Comparison of ENCODE assay signal across 9 cellular contexts in the genomic region with DNA sequence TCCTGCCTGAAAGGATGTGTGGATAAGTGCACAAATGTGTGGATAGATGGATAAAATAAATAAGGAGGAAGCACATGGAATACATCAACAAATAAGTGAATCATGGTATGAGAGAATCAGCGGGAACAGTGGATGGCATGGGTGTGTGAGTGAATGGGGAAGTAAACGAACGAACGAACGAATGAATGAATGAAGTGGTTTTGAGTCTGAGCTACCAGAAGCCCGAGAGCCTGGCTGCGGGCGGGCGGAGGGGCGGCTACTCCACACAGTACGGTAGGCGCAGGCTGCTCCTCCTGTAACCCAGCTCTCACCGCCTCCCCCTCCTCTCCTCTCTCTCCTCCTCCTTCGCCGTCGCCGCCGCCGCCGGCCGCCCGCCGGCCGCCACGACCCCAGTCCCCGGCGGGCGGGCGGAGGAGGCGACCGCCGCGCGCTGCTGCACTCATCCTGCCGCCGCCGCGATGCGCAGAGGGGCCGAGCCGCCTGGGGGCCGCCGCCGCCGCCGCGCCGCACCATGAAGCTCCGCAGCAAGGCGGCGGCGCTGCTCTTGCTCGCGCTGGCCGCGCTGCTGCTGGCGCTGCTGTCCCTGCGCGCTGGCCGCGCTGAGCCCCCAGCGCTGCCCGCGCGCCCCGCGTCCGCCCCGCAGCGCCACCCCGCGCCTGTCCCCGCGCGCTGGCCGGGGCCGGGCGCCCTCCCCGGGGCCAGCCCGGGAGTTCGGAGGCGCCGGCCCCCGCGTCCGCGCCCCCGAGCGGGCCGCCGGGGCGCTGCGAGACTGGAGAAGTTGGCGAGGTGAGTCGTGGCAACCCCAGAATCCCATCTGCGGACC. TPM values are rescaled to one million over a fixed set of nuclear protein-coding genes. Genes with fewer than 3 reads are reported as not detected.
DNase-seq lines count a peak whose midpoint lies in the region; ATAC-seq, FAIRE-seq and TF ChIP-seq lines count a peak whose summit lies in the region.
"Had no signal": no experiment of that assay in that cellular context is flagged by ENCODE, and none has a peak within 500 bp of the region (broad histone marks: within the 10 kb centered on the region; RNA-seq: fewer than 3 reads in every experiment).

Gene GXYLT2, plus strand, starts transcription at position 324 of the 823 bp plus-strand sequence. Its CDS starts 188 bp downstream, at position 512.

- BruUV-seq in HCT116 (replicated peaks; lab: Mats Ljungman, UMichigan), result no TSS peak
- BruUV-seq in endothelial cell of umbilical vein (replicated peaks; lab: Mats Ljungman, UMichigan), result no TSS peak

- POLR2A ChIA-PET in HCT116 (lab: Charles Lee) (no interaction called here), endothelial cell of umbilical vein (lab: Charles Lee) (no interaction called here)

- peak; percentile 85 for DNase-seq in DND-41
- no peak for DNase-seq in HCT116 (ENCODE audit: low read depth, low spot score)
- DNase-seq in NCI-H2171 treated with DMSO at 0.1 percent for 48 hours (lab: John Stamatoyannopoulos, UW), result peak; percentile 60
- DNase-seq in activated CD4-positive, alpha-beta T cell treated with anti-CD3 and anti-CD28 coated beads, Interleukin-2, amount 50 U/mL, for 1 hour, result peak; percentile 2
- peak; percentile 34 for DNase-seq in endothelial cell of umbilical vein (ENCODE audit: low read depth, low spot score)
- peak; percentile 80 for DNase-seq in mesenchymal stem cell
- peak in 1 of 2 donors; percentile 53 for DNase-seq in stimulated activated effector memory CD8-positive, alpha-beta T cell treated with anti-CD3 and anti-CD28 coated beads, Interleukin-12 subunit alpha, Interleukin-12 subunit beta, amount 100 ng/mL, for 72 hours (ENCODE audit: low spot score in 2 of 2)

- H2BK12ac ChIP-seq in mesenchymal stem cell (ENCODE audit: low read length in 2 of 2), result peak within 1 kb of the TSS; percentile 24 to 48

- peak within 1 kb of the TSS; percentile 57 for H3K9ac ChIP-seq in DND-41 (ENCODE audit: low read depth, low read length)
- H3K9ac ChIP-seq in HCT116 (ENCODE audit: low read length), result peak within 1 kb of the TSS; percentile 50
- H3K9ac ChIP-seq in endothelial cell of umbilical vein (replicated peaks; ENCODE audit: extremely low read depth, insufficient read depth, low read length), result no peak within 1 kb of the TSS
- H3K9ac ChIP-seq in mesenchymal stem cell (ENCODE audit: low read length), result peak within 1 kb of the TSS; percentile 83

- no peaks in the 10 kb centered on the region for H3K9me1 ChIP-seq in endothelial cell of umbilical vein (replicated peaks; ENCODE audit: control insufficient read depth, extremely low read depth, insufficient read depth, low read length)

- RAD21 ChIA-PET in HCT116 (lab: Charles Lee; ENCODE audit: low non-redundant PET in 1 of 2, low total read pairs in 2 of 2, uncharacterized antibody in 2 of 2, unreplicated experiment in 2 of 2), result no interaction called here

- no peak for FAIRE-seq in endothelial cell of umbilical vein (lab: Jason Lieb, UNC)

- no peaks in the 10 kb centered on the region for H3K36me3 Mint-ChIP-seq in stimulated activated effector memory CD8-positive, alpha-beta T cell treated with anti-CD3 and anti-CD28 coated beads, Interleukin-12 subunit alpha, Interleukin-12 subunit beta, amount 100 ng/mL, for 72 hours

- H4K91ac ChIP-seq in mesenchymal stem cell (ENCODE audit: low read length), result no peak within 1 kb of the TSS

- peak within 1 kb of the TSS; percentile 22 for H2BK120ac ChIP-seq in mesenchymal stem cell (ENCODE audit: low read depth, low read length)

- peaks cover 1% of the 10 kb centered on the region for H3K79me1 ChIP-seq in mesenchymal stem cell (replicated peaks; ENCODE audit: low read length, poor library complexity, severe bottlenecking)

- peak within 1 kb of the TSS; percentile 90 for H4K8ac ChIP-seq in mesenchymal stem cell (ENCODE audit: low read length)

- H3K23ac ChIP-seq in mesenchymal stem cell (ENCODE audit: low read length in 2 of 2), result no peak within 1 kb of the TSS

- H2BK15ac ChIP-seq in mesenchymal stem cell (ENCODE audit: low read depth, poor library complexity, severe bottlenecking), result peak within 1 kb of the TSS; percentile 98

- H4K20me1 ChIP-seq in DND-41 (ENCODE audit: insufficient read depth, low read length) (no peaks in the 10 kb centered on the region), HCT116 (ENCODE audit: insufficient read depth) (no peaks in the 10 kb centered on the region), endothelial cell of umbilical vein (replicated peaks; ENCODE audit: control insufficient read depth, extremely low read depth, insufficient read depth, low read length) (no peaks in the 10 kb centered on the region)

- H3K9me2 ChIP-seq in HCT116 (ENCODE audit: insufficient read depth), result no peaks in the 10 kb centered on the region

- WGBS in mesenchymal stem cell, result under 1% methylated on average over 49 of the region's 96 CpGs

- no peak within 1 kb of the TSS for H3K14ac ChIP-seq in mesenchymal stem cell (ENCODE audit: low read length in 2 of 2)

- peak within 1 kb of the TSS; percentile 58 to 62; a peak in 3 of 4 replicates for H3K4me3 ChIP-seq in DND-41 (ENCODE audit: low read depth in 1 of 2, low read length in 2 of 2)
- peak within 1 kb of the TSS; percentile 50 to 70 for H3K4me3 ChIP-seq in HCT116 (replicated peaks in 1 of 2; ENCODE audit: low read depth in 1 of 2, low read length in 2 of 2)
- H3K4me3 ChIP-seq in endothelial cell of umbilical vein (replicated peaks in 1 of 3; ENCODE audit: insufficient read depth in 1 of 3, low read depth in 1 of 3, low read length in 3 of 3), result peak within 1 kb of the TSS in 2 of 3 experiments; percentile 11 to 12
- peak within 1 kb of the TSS; percentile 64 to 84 for H3K4me3 ChIP-seq in mesenchymal stem cell (ENCODE audit: insufficient read depth in 1 of 2, low read depth in 1 of 2, low read length in 2 of 2)

- no peak within 1 kb of the TSS for H2BK5ac ChIP-seq in mesenchymal stem cell (ENCODE audit: low read depth, low read length, poor library complexity, severe bottlenecking)

- no peak for TF ChIP-seq POLR2A in HCT116 (IDR thresholded peaks at IDR 0.05; ENCODE audit: borderline replicate concordance, extremely low read depth, insufficient read depth, insufficient read length)
- no peak for TF ChIP-seq POLR2A in endothelial cell of umbilical vein (IDR thresholded peaks at IDR 0.05; ENCODE audit: low read depth, low read length)

- H3K18ac ChIP-seq in mesenchymal stem cell (ENCODE audit: low read depth in 1 of 2, low read length in 2 of 2), result peak within 1 kb of the TSS; percentile 85 to 87

- TF ChIP-seq RAD21 in HCT116 (IDR thresholded peaks at IDR 0.05; ENCODE audit: low read depth), result no peak

- peak within 1 kb of the TSS; percentile 72 for H2AFZ ChIP-seq in DND-41 (ENCODE audit: low read depth, low read length)
- peak within 1 kb of the TSS; percentile 100 for H2AFZ ChIP-seq in HCT116 (ENCODE audit: low read depth, low read length, poor library complexity, severe bottlenecking)
- H2AFZ ChIP-seq in endothelial cell of umbilical vein (ENCODE audit: low read depth, low read length), result peak within 1 kb of the TSS; percentile 29
- H2AFZ ChIP-seq in mesenchymal stem cell (ENCODE audit: low read depth, low read length), result peak within 1 kb of the TSS; percentile 64

- peak within 1 kb of the TSS; percentile 59 for H3K4me3 Mint-ChIP-seq in stimulated activated effector memory CD8-positive, alpha-beta T cell treated with anti-CD3 and anti-CD28 coated beads, Interleukin-12 subunit alpha, Interleukin-12 subunit beta, amount 100 ng/mL, for 72 hours

- H3K4me1 Mint-ChIP-seq in stimulated activated effector memory CD8-positive, alpha-beta T cell treated with anti-CD3 and anti-CD28 coated beads, Interleukin-12 subunit alpha, Interleukin-12 subunit beta, amount 100 ng/mL, for 72 hours, result peaks cover 7% of the 10 kb centered on the region

- peak within 1 kb of the TSS; percentile 88 for H3K27ac ChIP-seq in DND-41 (ENCODE audit: low read length)
- peak within 1 kb of the TSS; percentile 50; the same call in 1 of the 2 replicates for H3K27ac ChIP-seq in HCT116 (ENCODE audit: low read depth, low read length)
- H3K27ac ChIP-seq in endothelial cell of umbilical vein (ENCODE audit: insufficient read depth, low read depth, low read length), result no peak within 1 kb of the TSS
- H3K27ac ChIP-seq in mesenchymal stem cell (ENCODE audit: low read length, poor library complexity, severe bottlenecking), result peak within 1 kb of the TSS; percentile 38

- H3K27me3 ChIP-seq in DND-41 (ENCODE audit: insufficient read depth, low read length, poor library complexity) (no peaks in the 10 kb centered on the region), HCT116 (ENCODE audit: insufficient read depth, low read length) (no peaks in the 10 kb centered on the region), endothelial cell of umbilical vein (ENCODE audit: control insufficient read depth in 2 of 2, insufficient read depth in 2 of 2, low read length in 2 of 2) (peaks cover 38 to 49% of the 10 kb centered on the region in 2 experiments), mesenchymal stem cell (ENCODE audit: control insufficient read depth in 1 of 2, insufficient read depth in 1 of 2, low read length in 2 of 2) (no peaks in the 10 kb centered on the region)

- H3K9me3 ChIP-seq in DND-41 (ENCODE audit: insufficient read depth, low read length, severe bottlenecking), result peaks cover 3% of the 10 kb centered on the region
- H3K9me3 ChIP-seq in HCT116 (ENCODE audit: control insufficient read depth in 1 of 2, insufficient read depth in 1 of 2, low read depth in 1 of 2, low read length in 2 of 2), result peaks cover 0 to 3% of the 10 kb centered on the region in 2 experiments; a peak in 1 of 4 replicates
- H3K9me3 ChIP-seq in endothelial cell of umbilical vein (replicated peaks; ENCODE audit: control insufficient read depth, insufficient read depth, low read length), result no peaks in the 10 kb centered on the region
- no peaks in the 10 kb centered on the region for H3K9me3 ChIP-seq in mesenchymal stem cell (ENCODE audit: control insufficient read depth, low read length)

- no peak within 1 kb of the TSS for H2AK5ac ChIP-seq in mesenchymal stem cell (ENCODE audit: low read length, severe bottlenecking)

- ATAC-seq in DND-41 (ENCODE audit: insufficient read depth, low read depth) (peak; percentile 80), HCT116 (peak; percentile 91), GM21825 (IDR thresholded peaks at IDR 0.05; ENCODE audit: unreplicated experiment) (no peak)
- ATAC-seq in stimulated activated effector memory CD8-positive, alpha-beta T cell treated with anti-CD3 and anti-CD28 coated beads, Interleukin-12 subunit alpha, Interleukin-12 subunit beta, amount 100 ng/mL, for 72 hours, result peak; percentile 84

- H3K36me3 ChIP-seq in DND-41 (ENCODE audit: insufficient read depth, low read length) (peaks cover 11% of the 10 kb centered on the region), HCT116 (ENCODE audit: control insufficient read depth in 1 of 2, insufficient read depth in 2 of 2, low read length in 2 of 2) (no peaks in the 10 kb centered on the region), endothelial cell of umbilical vein (ENCODE audit: control insufficient read depth in 2 of 2, extremely low read depth in 1 of 2, insufficient read depth in 2 of 2, low read length in 2 of 2) (no peaks in the 10 kb centered on the region), mesenchymal stem cell (ENCODE audit: control insufficient read depth in 1 of 2, insufficient read depth in 2 of 2, low read depth in 1 of 2, low read length in 2 of 2) (no peaks in the 10 kb centered on the region)

- CTCF ChIA-PET in HCT116 (lab: Charles Lee), result interaction anchor here (0.9 to 2.5 kb wide), 3 partner anchors 13 to 168 kb away, joined by 3 to 12 read pairs (median 4); no protein-coding TSS in a partner anchor
- CTCF ChIA-PET in endothelial cell of umbilical vein (lab: Charles Lee), result interaction anchor here (0.8 to 2.6 kb wide), 11 partner anchors 9 to 1013 kb away, joined by 3 to 14 read pairs (median 4); partner anchors contain the start of gene SHQ1

- peak within 1 kb of the TSS in 1 of 2 experiments; percentile 78 for H3K4ac ChIP-seq in mesenchymal stem cell (ENCODE audit: low read depth in 1 of 2, low read length in 2 of 2)

- dilution Hi-C loops in endothelial cell of umbilical vein (cut with MboI; ENCODE audit: extremely low pct_ligation_motif_present, low sequenced_read_pairs), result no loop called here

- no peak within 1 kb of the TSS for H3K27ac Mint-ChIP-seq in stimulated activated effector memory CD8-positive, alpha-beta T cell treated with anti-CD3 and anti-CD28 coated beads, Interleukin-12 subunit alpha, Interleukin-12 subunit beta, amount 100 ng/mL, for 72 hours

- TF ChIP-seq CTCF in DND-41 (IDR thresholded peaks at IDR 0.05; ENCODE audit: borderline replicate concordance, extremely low read depth, low read length, poor library complexity, severe bottlenecking), result peak; percentile 24
- TF ChIP-seq CTCF in HCT116 (IDR thresholded peaks at IDR 0.05 in 2 of 3, conservative IDR thresholded peaks at IDR 0.05 in 1 of 3; ENCODE audit: borderline replicate concordance in 1 of 3, insufficient read depth in 1 of 3, low read depth in 2 of 3, low read length in 2 of 3), result no peak
- no peak for TF ChIP-seq CTCF in endothelial cell of umbilical vein (IDR thresholded peaks at IDR 0.05; ENCODE audit: extremely low read depth in 1 of 2, insufficient read depth in 1 of 2, low read depth in 1 of 2, low read length in 2 of 2)

- H3K4me2 ChIP-seq in DND-41 (ENCODE audit: insufficient read depth, low read length) (peak within 1 kb of the TSS; percentile 72), HCT116 (ENCODE audit: low read length) (peak within 1 kb of the TSS; percentile 98), endothelial cell of umbilical vein (ENCODE audit: insufficient read depth, low read length) (peak within 1 kb of the TSS; percentile 63), mesenchymal stem cell (ENCODE audit: low read length, poor library complexity, severe bottlenecking) (peak within 1 kb of the TSS; percentile 92)

- no peaks in the 10 kb centered on the region for H3K9me3 Mint-ChIP-seq in stimulated activated effector memory CD8-positive, alpha-beta T cell treated with anti-CD3 and anti-CD28 coated beads, Interleukin-12 subunit alpha, Interleukin-12 subunit beta, amount 100 ng/mL, for 72 hours

- H3K4me1 ChIP-seq in DND-41 (ENCODE audit: insufficient read depth, low read length) (peaks cover 55% of the 10 kb centered on the region), HCT116 (ENCODE audit: control insufficient read depth in 1 of 2, insufficient read depth in 2 of 2, low read length in 2 of 2) (peaks cover 35 to 40% of the 10 kb centered on the region in 2 experiments), endothelial cell of umbilical vein (ENCODE audit: control insufficient read depth, extremely low read depth, insufficient read depth, low read length) (peaks cover 5% of the 10 kb centered on the region), mesenchymal stem cell (ENCODE audit: control insufficient read depth, insufficient read depth, low read depth, low read length) (peaks cover 10% of the 10 kb centered on the region)

- intact Hi-C loops in HCT116 (cut with micrococcal nuclease) (loop anchor here (10.0 kb wide), 1 partner anchor 293 kb away; no protein-coding TSS in a partner anchor), endothelial cell of umbilical vein (cut with micrococcal nuclease) (no loop called here)

- peaks cover 55% of the 10 kb centered on the region for H3K79me2 ChIP-seq in DND-41 (ENCODE audit: insufficient read depth, low read length)
- H3K79me2 ChIP-seq in HCT116 (ENCODE audit: insufficient read depth, low read length), result no peaks in the 10 kb centered on the region
- no peaks in the 10 kb centered on the region for H3K79me2 ChIP-seq in endothelial cell of umbilical vein (ENCODE audit: control insufficient read depth, insufficient read depth, low read length)

RNA-seq across cellular contexts. Expression of gene GXYLT2, which starts in this region (rescaled TPM):
- total RNA-seq in HCT116 (2021; ENCODE audit: unreplicated experiment), result 5.6 TPM
- 0.79 and 1.7 TPM in 2 replicates for polyA plus RNA-seq in HCT116 (2012)
- 0.14 and 0.24 TPM in 2 replicates for total RNA-seq in endothelial cell of umbilical vein
- 0.05 and 0.07 TPM in 2 replicates for polyA plus RNA-seq in endothelial cell of umbilical vein
- 0.09 and 0.10 TPM in 2 replicates for polyA plus RNA-seq in endothelial cell of umbilical vein (2011; cell fraction: cytosol; rRNA removed)
- 0.08 and 0.10 TPM in 2 replicates for polyA plus RNA-seq in endothelial cell of umbilical vein (2011; cell fraction: nucleus; rRNA removed)
- polyA plus RNA-seq in endothelial cell of umbilical vein (2012), result 0.17 and 0.49 TPM in 2 replicates
- polyA minus RNA-seq in endothelial cell of umbilical vein, result 0.08 and 0.39 TPM in 2 replicates
- 3.4 TPM for polyA minus RNA-seq in endothelial cell of umbilical vein (2011; cell fraction: cytosol; rRNA and poly(A)+ RNA removed)
- not detected in 2 replicates for polyA minus RNA-seq in endothelial cell of umbilical vein (2011; cell fraction: nucleus; rRNA and poly(A)+ RNA removed)
- 9.0 TPM for polyA plus RNA-seq in mesenchymal stem cell (2013, experiment 1 of 2)
- 9.1 TPM for polyA plus RNA-seq in mesenchymal stem cell (2013, experiment 2 of 2)
- total RNA-seq: activated CD8-positive, alpha-beta memory T cell treated with anti-CD3 and anti-CD28 coated beads for 36 hours had no signal

Comparison
In these comparisons a context has a peak if more than half of its experiments do, and no peak if none do; other contexts are left out.
1. H2AFZ ChIP-seq: peak in every context shown above with its lines; median percentile 100 in HCT116; 72 in DND-41; 64 in mesenchymal stem cell; 29 in endothelial cell of umbilical vein.
2. H3K4me3 ChIP-seq: peak in every context shown above with its lines; median percentile 74 in mesenchymal stem cell; 60 in DND-41; 60 in HCT116; 12 in endothelial cell of umbilical vein.